Comparison of ENCODE assay signal across 11 cellular contexts in the genomic region with DNA sequence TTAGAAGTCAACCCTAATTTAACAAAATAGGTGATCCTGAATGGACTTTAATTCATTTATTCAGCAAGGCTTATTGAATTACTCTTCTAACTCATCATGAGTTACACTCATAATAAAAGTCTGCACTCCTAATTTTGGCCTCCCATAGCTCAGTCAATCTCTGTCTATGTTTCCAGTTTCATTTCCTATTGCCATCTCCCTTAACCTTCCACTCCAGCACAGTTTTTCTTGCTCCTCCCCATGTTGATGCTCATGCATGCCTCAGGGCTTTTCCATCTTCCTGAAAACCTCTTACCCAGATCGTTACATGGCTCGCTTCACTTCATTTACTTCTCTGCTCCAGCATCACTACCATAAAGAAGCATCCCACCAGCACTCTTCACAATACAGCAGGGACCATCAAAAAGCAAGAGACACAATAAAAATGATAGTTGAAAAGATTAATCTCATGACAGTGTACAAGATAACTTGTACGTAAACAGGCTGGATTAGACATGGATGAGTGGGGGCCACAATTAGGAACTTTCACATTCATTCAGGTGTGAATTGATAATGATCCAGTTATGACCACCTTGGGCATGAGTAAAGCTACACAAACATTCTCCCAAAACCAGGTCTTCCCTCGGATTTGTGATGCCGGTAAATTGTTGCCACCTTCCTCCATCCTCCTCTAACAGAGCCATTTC.
DNase-seq lines count a peak whose midpoint lies in the region; ATAC-seq and TF ChIP-seq lines count a peak whose summit lies in the region.
"Had no signal": no experiment of that assay in that cellular context is flagged by ENCODE, and none has a peak within 500 bp of the region (broad histone marks: within the 10 kb centered on the region; RNA-seq: fewer than 3 reads in every experiment).

No MANE protein-coding gene starts in this region.

- no peaks in the 10 kb centered on the region for H3K9me3 ChIP-seq in PC-9 (ENCODE audit: insufficient read depth, low read depth)
- no peaks in the 10 kb centered on the region for H3K9me3 ChIP-seq in SJCRH30 (replicated peaks)
- H3K9me3 ChIP-seq: neutrophil, tibial artery had no signal

- H3K36me3 Mint-ChIP-seq in immature natural killer cell = peaks cover 0 to 11% (median 5%) of the 10 kb centered on the region in 3 donors

- no peaks in the 10 kb centered on the region for H3K27me3 Mint-ChIP-seq in immature natural killer cell (ENCODE audit: low read depth in 3 of 3)

- H3K27ac Mint-ChIP-seq in immature natural killer cell = peak overlapping the region in 3 of 6 donors; percentile 1 to 53 (median 3)

- no peak for TF ChIP-seq CTCF in PC-9 (conservative IDR thresholded peaks at IDR 0.05)

- H3K9me2 ChIP-seq in PC-9 (ENCODE audit: insufficient read depth) = no peaks in the 10 kb centered on the region

- no peaks in the 10 kb centered on the region for H3K36me3 ChIP-seq in PC-9 (ENCODE audit: low read depth)
- H3K36me3 ChIP-seq in SJCRH30 = no peaks in the 10 kb centered on the region

- H3K27me3 ChIP-seq in PC-9 (ENCODE audit: insufficient read depth, low read depth) (no peaks in the 10 kb centered on the region), SJCRH30 (no peaks in the 10 kb centered on the region)
- H3K27me3 ChIP-seq: neutrophil, tibial artery had no signal

- no peak overlapping the region for H3K4me2 ChIP-seq in PC-9

- BruUV-seq in PC-9 (replicated peaks; lab: Mats Ljungman, UMichigan) = no TSS peak

- POLR2A ChIA-PET in PC-9 (lab: Charles Lee; ENCODE audit: unreplicated experiment) = no interaction called here

- peak overlapping the region; percentile 13 to 54 (median 42) for H3K4me3 Mint-ChIP-seq in immature natural killer cell

- no peak overlapping the region for H2AFZ ChIP-seq in PC-9

- peaks cover 27 to 30% of the 10 kb centered on the region in 2 donors for H3K4me1 Mint-ChIP-seq in immature natural killer cell

- peaks cover 8% of the 10 kb centered on the region; the same call in 1 of the 2 replicates for H3K4me1 ChIP-seq in PC-9 (replicated peaks; ENCODE audit: insufficient read depth)
- 0 out of 2 replicates have a peak, but pooled peaks cover 2% of the 10 kb centered on the region for H3K4me1 ChIP-seq in SJCRH30

- no peaks in the 10 kb centered on the region for H3K9me3 Mint-ChIP-seq in immature natural killer cell

- no peak overlapping the region for H3K4me3 ChIP-seq in PC-9
- no peak overlapping the region for H3K4me3 ChIP-seq in SJCRH30
- H3K4me3 ChIP-seq: tibial artery had no signal

- DNase-seq in DMS79 treated with DMSO at 0.1 percent for 48 hours (lab: John Stamatoyannopoulos, UW) (peak; percentile 94), NCI-H345 treated with DMSO at 0.1 percent for 48 hours (lab: John Stamatoyannopoulos, UW; ENCODE audit: unreplicated experiment) (peak; percentile 48), immature natural killer cell (no peak), PC-9 (no peak), DMS153 treated with DMSO at 0.1 percent for 48 hours (lab: John Stamatoyannopoulos, UW; ENCODE audit: unreplicated experiment) (no peak), SJCRH30 (no peak)
- DNase-seq: DMS153, NCI-H2171, tibial artery had no signal

- intact Hi-C loops in PC-9 (cut with micrococcal nuclease; ENCODE audit: unreplicated experiment) = no loop called here

- peak; percentile 42 for ATAC-seq in GM19395 (IDR thresholded peaks at IDR 0.05; ENCODE audit: unreplicated experiment)

- H3K79me2 ChIP-seq in PC-9 (ENCODE audit: low read depth) = no peaks in the 10 kb centered on the region

- no peaks in the 10 kb centered on the region for H3F3A ChIP-seq in PC-9 (ENCODE audit: insufficient read depth, low read depth)

- CTCF ChIA-PET in PC-9 (lab: Charles Lee) = no interaction called here

- H3K27ac ChIP-seq in PC-9 = no peak overlapping the region
- H3K27ac ChIP-seq in SJCRH30 = no peak overlapping the region
- H3K27ac ChIP-seq: neutrophil had no signal

- H4K20me1 ChIP-seq in PC-9 (ENCODE audit: insufficient read depth) = 0 out of 2 replicates have a peak, but pooled peaks cover 4% of the 10 kb centered on the region

Comparison
In these comparisons a context has a peak if more than half of its experiments do, and no peak if none do; other contexts are left out.
1. DNase-seq: peak in DMS79 treated with DMSO at 0.1 percent for 48 hours (single experiment) and NCI-H345 treated with DMSO at 0.1 percent for 48 hours (single experiment); none in immature natural killer cell (0 of 3), PC-9 (0 of 2), DMS153 treated with DMSO at 0.1 percent for 48 hours (single experiment) and SJCRH30 (0 of 2).